In genomic region chr14:103535081-103535890, GRCh38 we compare ENCODE assay signal across 18 cellular contexts. TPM values are rescaled to one million over a fixed set of nuclear protein-coding genes. Genes with fewer than 3 reads are reported as not detected.
DNase-seq lines count a peak whose midpoint lies in the region; ATAC-seq and TF ChIP-seq lines count a peak whose summit lies in the region.
"Had no signal": no experiment of that assay in that cellular context is flagged by ENCODE, and none has a peak within 500 bp of the region (broad histone marks: within the 10 kb centered on the region; RNA-seq: fewer than 3 reads in every experiment).

No MANE protein-coding gene starts in this region.

- WGBS in sigmoid colon, 2 donors = 90% methylated on average over 21 of the region's 21 CpGs

- H3K4me3 Mint-ChIP-seq in osteocyte (ENCODE audit: unreplicated experiment) = no peak overlapping the region
- no peak overlapping the region for H3K4me3 Mint-ChIP-seq in GM23338
- H3K4me3 Mint-ChIP-seq: activated CD8-positive, alpha-beta T cell treated with anti-CD3 and anti-CD28 coated beads, Interleukin-2, amount 10 ng/mL, durations not matched to agents 7 days and 5 days; activated T-cell treated with anti-CD3 and anti-CD28 coated beads, Interleukin-2, amount 50 U/mL, for 4 hours; T-helper 1 cell treated with Interleukin-12 subunit alpha and Interleukin-12 subunit beta and Interleukin-4 antibody, amounts not matched to agents 30 μg/mL and 1 μg/mL, for 36 hours; WTC11 had no signal

- TF ChIP-seq CTCF in sigmoid colon (IDR thresholded peaks at IDR 0.05) (no peak), osteocyte (IDR thresholded peaks at IDR 0.05) (no peak), GM23338 (conservative IDR thresholded peaks at IDR 0.05; ENCODE audit: low read depth in 2 of 2) (no peak)

- H3K9me3 Mint-ChIP-seq in osteocyte (ENCODE audit: unreplicated experiment) (no peaks in the 10 kb centered on the region), GM23338 (no peaks in the 10 kb centered on the region)
- H3K9me3 Mint-ChIP-seq: activated naive CD4-positive, alpha-beta T cell treated with anti-CD3 and anti-CD28 coated beads, Interleukin-2, amount 50 U/mL, for 72 hours; activated T-cell treated with anti-CD3 and anti-CD28 coated beads, Interleukin-2, amount 50 U/mL, for 4 hours; T-helper 1 cell treated with Interleukin-12 subunit alpha and Interleukin-12 subunit beta and Interleukin-4 antibody, amounts not matched to agents 30 μg/mL and 1 μg/mL, for 36 hours; WTC11 had no signal

- ATAC-seq in left ventricle myocardium superior (no peak), HG02870 (IDR thresholded peaks at IDR 0.05; ENCODE audit: unreplicated experiment) (no peak), GM23338 (no peak)
- ATAC-seq: activated CD8-positive, alpha-beta T cell treated with anti-CD3 and anti-CD28 coated beads, Interleukin-2, amount 10 ng/mL, durations not matched to agents 7 days and 5 days; activated naive CD4-positive, alpha-beta T cell treated with anti-CD3 and anti-CD28 coated beads, Interleukin-2, amount 50 U/mL, for 72 hours; activated T-cell treated with anti-CD3 and anti-CD28 coated beads, Interleukin-2, amount 50 U/mL, for 4 hours; WTC11 had no signal

- H3K9me2 ChIP-seq in GM23338 (ENCODE audit: insufficient read depth) = no peaks in the 10 kb centered on the region

- intact Hi-C loops in left ventricle myocardium superior (cut with micrococcal nuclease) = no loop called here
- intact Hi-C loops in sigmoid colon (cut with DNase I) = no loop called here

- H3K27ac Mint-ChIP-seq in osteocyte (ENCODE audit: unreplicated experiment) = no peak overlapping the region
- H3K27ac Mint-ChIP-seq in GM23338 = no peak overlapping the region
- H3K27ac Mint-ChIP-seq: activated CD8-positive, alpha-beta T cell treated with anti-CD3 and anti-CD28 coated beads, Interleukin-2, amount 10 ng/mL, durations not matched to agents 7 days and 5 days; activated naive CD4-positive, alpha-beta T cell treated with anti-CD3 and anti-CD28 coated beads, Interleukin-2, amount 50 U/mL, for 72 hours; T-helper 1 cell treated with Interleukin-12 subunit alpha and Interleukin-12 subunit beta and Interleukin-4 antibody, amounts not matched to agents 30 μg/mL and 1 μg/mL, for 36 hours; WTC11 had no signal

- H3K4me1 Mint-ChIP-seq in osteocyte (ENCODE audit: unreplicated experiment) (peaks cover 21% of the 10 kb centered on the region), GM23338 (peaks cover 6% of the 10 kb centered on the region)

- DNase-seq in left ventricle myocardium superior (peak; percentile 37), sigmoid colon (peak; percentile 77), osteocyte (ENCODE audit: extremely low spot score, unreplicated experiment) (no peak), NCI-H1417 treated with DMSO at 0.1 percent for 48 hours (lab: John Stamatoyannopoulos, UW) (no peak), GM23338 (ENCODE audit: low spot score) (no peak)
- DNase-seq: activated CD8-positive, alpha-beta T cell treated with anti-CD3 and anti-CD28 coated beads, Interleukin-2, amount 10 ng/mL, durations not matched to agents 7 days and 5 days; activated T-cell treated with anti-CD3 and anti-CD28 coated beads, Interleukin-2, amount 50 U/mL, for 4 hours; brain microvascular endothelial cell; DMS 273 treated with DMSO at 0.1 percent for 48 hours; NCI-H1105; NCI-H524 treated with DMSO at 0.1 percent for 48 hours; SHP77 treated with DMSO at 0.1 percent for 48 hours had no signal

- no peak for TF ChIP-seq EP300 in sigmoid colon (IDR thresholded peaks at IDR 0.05)

- no peak overlapping the region for H2AFZ ChIP-seq in GM23338

- peak overlapping the region in 1 of 4 donors; percentile 30 for H3K4me3 ChIP-seq in sigmoid colon
- no peak overlapping the region for H3K4me3 ChIP-seq in GM23338

- no peak overlapping the region for H3K4me2 ChIP-seq in GM23338

- H3K27me3 Mint-ChIP-seq in osteocyte (ENCODE audit: unreplicated experiment) = no peaks in the 10 kb centered on the region
- H3K27me3 Mint-ChIP-seq in GM23338 (ENCODE audit: insufficient read depth, low read depth, poor library complexity) = peaks cover 6% of the 10 kb centered on the region

- H3K9me3 ChIP-seq in sigmoid colon = no peaks in the 10 kb centered on the region

- H3K36me3 Mint-ChIP-seq in osteocyte (ENCODE audit: unreplicated experiment) (no peaks in the 10 kb centered on the region), GM23338 (ENCODE audit: low read depth) (peaks cover 3% of the 10 kb centered on the region; the same call in 1 of the 3 replicates)
- H3K36me3 Mint-ChIP-seq: activated naive CD4-positive, alpha-beta T cell treated with anti-CD3 and anti-CD28 coated beads, Interleukin-2, amount 50 U/mL, for 72 hours; WTC11 had no signal

- peaks cover 0 to 11% (median 3%) of the 10 kb centered on the region in 4 donors for H3K36me3 ChIP-seq in sigmoid colon
- H3K36me3 ChIP-seq in GM23338 (ENCODE audit: insufficient read depth) = no peaks in the 10 kb centered on the region

- no peaks in the 10 kb centered on the region for H3F3A ChIP-seq in GM23338 (replicated peaks; ENCODE audit: low read depth)

- peaks cover 11% of the 10 kb centered on the region for H3K79me2 ChIP-seq in GM23338 (replicated peaks; ENCODE audit: insufficient read depth)

- H3K27me3 ChIP-seq in sigmoid colon = no peaks in the 10 kb centered on the region
- H3K27me3 ChIP-seq in GM23338 (ENCODE audit: insufficient read depth) = no peaks in the 10 kb centered on the region; the same call in 1 of the 2 replicates
- H3K27me3 ChIP-seq: brain microvascular endothelial cell had no signal

- H3K27ac ChIP-seq in angular gyrus (ENCODE audit: low read depth, low read length) (peak overlapping the region; percentile 72), sigmoid colon (peak overlapping the region; percentile 92 to 98 (median 94)), GM23338 (ENCODE audit: low read depth) (no peak overlapping the region)
- H3K27ac ChIP-seq: brain microvascular endothelial cell had no signal

- peaks cover 7% of the 10 kb centered on the region for H4K20me1 ChIP-seq in GM23338 (replicated peaks; ENCODE audit: insufficient read depth)

- peaks cover 0 to 97% (median 91%) of the 10 kb centered on the region in 4 donors for H3K4me1 ChIP-seq in sigmoid colon
- no peaks in the 10 kb centered on the region for H3K4me1 ChIP-seq in GM23338 (ENCODE audit: insufficient read depth)

- peak; percentile 19 for TF ChIP-seq POLR2A in GM19193 (IDR thresholded peaks at IDR 0.05; ENCODE audit: extremely low read depth, insufficient read depth, insufficient read length)
- no peak for TF ChIP-seq POLR2A in sigmoid colon (IDR thresholded peaks at IDR 0.05)

TF ChIP-seq in GM23338, 12 proteins besides CTCF, POLR2A, EP300 and RAD21:
- no peak for TF ChIP-seq ZNF331 (CRISPR knock-in tag; IDR thresholded peaks at IDR 0.05; ENCODE audit: low read depth)
- TF ChIP-seq POLR2AphosphoS5 (IDR thresholded peaks at IDR 0.05; ENCODE audit: low read depth) = no peak
- TF ChIP-seq EZH2 (IDR thresholded peaks at IDR 0.05; ENCODE audit: low read depth, unreplicated experiment) = no peak
- TF ChIP-seq STAT1 (IDR thresholded peaks at IDR 0.05; ENCODE audit: unreplicated experiment) = no peak

RNA-seq across cellular contexts. Expression of gene TRMT61A, which starts 6.3 kb away (rescaled TPM):
- total RNA-seq in left ventricle myocardium superior = 5.5 TPM
- 10 to 100 TPM; 20.2 to 27.2 (median 22.7) TPM for total RNA-seq in sigmoid colon
- 10 to 100 TPM in 1 of 3 donors, 1 to 10 TPM in 2; 4.2 to 18.1 (median 8.4) TPM for polyA plus RNA-seq in sigmoid colon
- total RNA-seq in osteocyte = 10.9 and 11.5 TPM in 2 replicates
- total RNA-seq in GM23338 (2014; rRNA removed; shearing (Covaris generic)) = 22.0 and 28.2 TPM in 2 replicates
- 13.2 and 13.4 TPM in 2 replicates for polyA plus RNA-seq in GM23338 (2016; fragmentation: Nextera tagmentation; extraction: Ambion mirVana)

RNA-seq across cellular contexts. Expression of gene CKB, which starts 12.7 kb away (rescaled TPM):
- 533 TPM for total RNA-seq in left ventricle myocardium superior
- total RNA-seq in sigmoid colon = 1,000 to 10,000 TPM; 1,303 to 1,696 (median 1,494) TPM
- polyA plus RNA-seq in sigmoid colon = 1,000 to 10,000 TPM in 2 of 3 donors, 100 to 1,000 TPM in 1; 905 to 2,176 (median 1,086) TPM
- total RNA-seq in osteocyte = 25.4 and 31.4 TPM in 2 replicates
- 504 and 604 TPM in 2 replicates for total RNA-seq in GM23338 (2014; rRNA removed; shearing (Covaris generic))
- polyA plus RNA-seq in GM23338 (2016; fragmentation: Nextera tagmentation; extraction: Ambion mirVana) = 846 and 852 TPM in 2 replicates

RNA-seq across cellular contexts. Expression of gene BAG5, which starts 27.2 kb away (rescaled TPM):
- total RNA-seq in left ventricle myocardium superior = 16.4 TPM
- total RNA-seq in sigmoid colon = 10 to 100 TPM; 18.6 to 27.1 (median 24.9) TPM
- polyA plus RNA-seq in sigmoid colon = 10 to 100 TPM; 13.2 to 15.6 (median 14.6) TPM
- total RNA-seq in osteocyte = 21.9 and 22.4 TPM in 2 replicates
- 25.4 and 29.2 TPM in 2 replicates for total RNA-seq in GM23338 (2014; rRNA removed; shearing (Covaris generic))
- polyA plus RNA-seq in GM23338 (2016; fragmentation: Nextera tagmentation; extraction: Ambion mirVana) = 16.4 and 21.1 TPM in 2 replicates

RNA-seq across cellular contexts. Expression of gene COA8, which starts 27.5 kb away (rescaled TPM):
- total RNA-seq in left ventricle myocardium superior = 56.2 TPM
- 10 to 100 TPM; 35.7 to 39.0 (median 37.5) TPM for total RNA-seq in sigmoid colon
- polyA plus RNA-seq in sigmoid colon = 10 to 100 TPM; 33.9 to 67.3 (median 65.7) TPM
- 41.0 and 42.0 TPM in 2 replicates for total RNA-seq in osteocyte
- total RNA-seq in GM23338 (2014; rRNA removed; shearing (Covaris generic)) = 61.3 and 82.6 TPM in 2 replicates
- 129 and 130 TPM in 2 replicates for polyA plus RNA-seq in GM23338 (2016; fragmentation: Nextera tagmentation; extraction: Ambion mirVana)

Comparison
In these comparisons a context has a peak if more than half of its experiments do, and no peak if none do; other contexts are left out.
1. DNase-seq: peak in left ventricle myocardium superior (single experiment) and sigmoid colon (single experiment); none in osteocyte (single experiment), NCI-H1417 treated with DMSO at 0.1 percent for 48 hours (single experiment) and GM23338 (single experiment).
2. RNA of gene CKB, which starts 12.7 kb away (total RNA-seq): 1,303 to 1,696 TPM in sigmoid colon, 504 to 604 TPM in GM23338 and 533 TPM in left ventricle myocardium superior (single experiment); 25.4 to 31.4 TPM in osteocyte; every median in the first group is over 10 times any median in the second.